4 cellular contexts compared by ENCODE assay signal in the genomic region with DNA sequence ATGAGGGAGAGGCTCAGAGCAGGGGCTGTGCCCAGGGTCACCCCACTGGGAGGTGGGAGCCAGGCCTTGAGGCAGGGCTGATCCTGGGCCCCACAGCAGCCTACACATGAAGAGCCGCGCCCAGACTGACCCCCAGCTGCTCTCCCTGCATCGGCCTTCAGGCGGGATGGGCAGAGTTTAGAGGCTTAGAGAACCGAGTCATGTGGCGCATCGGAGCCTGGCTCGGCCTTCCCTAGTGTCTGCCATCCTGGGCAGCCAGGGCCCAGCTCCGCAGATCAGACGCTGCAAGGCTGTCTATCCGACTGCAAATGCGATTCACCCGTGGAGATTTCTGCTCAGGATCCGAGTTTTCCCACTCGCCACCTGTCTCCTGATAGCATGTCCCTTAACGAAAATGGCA. TPM values are rescaled to one million over a fixed set of nuclear protein-coding genes. Genes with fewer than 3 reads are reported as not detected.
"Had no signal": no experiment of that assay in that cellular context is flagged by ENCODE, and none has a peak within 500 bp of the region (broad histone marks: within the 10 kb centered on the region; RNA-seq: fewer than 3 reads in every experiment).

No MANE protein-coding gene starts in this region.

RNA-seq across cellular contexts. Expression of a gene that starts 7.5 kb away (rescaled TPM):
- total RNA-seq: activated naive CD8-positive, alpha-beta T cell treated with anti-CD3 and anti-CD28 coated beads for 36 hours had no signal
- polyA plus RNA-seq: SK-N-SH had no signal

RNA-seq across cellular contexts. Expression of a gene that starts 40.3 kb away (rescaled TPM):
- total RNA-seq: SJSA1, WTC11 had no signal
